32 cellular contexts compared by ENCODE assay signal in genomic region chr1:57041901-57042300, GRCh38.
"Had no signal": no experiment of that assay in that cellular context is flagged by ENCODE, and none has a peak within 500 bp of the region (broad histone marks: within the 10 kb centered on the region; RNA-seq: fewer than 3 reads in every experiment).

No MANE protein-coding gene starts in this region.

- H3K27me3 Mint-ChIP-seq: activated CD4-positive, alpha-beta memory T cell treated with anti-CD3 and anti-CD28 coated beads, Interleukin-2, amount 10 ng/mL, durations not matched to agents 7 days and 5 days; activated CD4-positive, alpha-beta T cell treated with anti-CD3 and anti-CD28 coated beads, Interleukin-2, amount 10 ng/mL, durations not matched to agents 7 days and 5 days had no signal

- H3K27ac ChIP-seq: adrenal gland, body of pancreas, cardiac muscle cell, colonic mucosa, esophagus muscularis mucosa, foreskin keratinocyte, gastroesophageal sphincter, heart right ventricle, VCaP had no signal

- ATAC-seq: activated naive CD8-positive, alpha-beta T cell treated with anti-CD3 and anti-CD28 coated beads, Interleukin-2, amount 50 U/mL, for 24 hours; body of pancreas; foreskin keratinocyte; gastroesophageal sphincter; heart right ventricle; WTC11 had no signal

- H3K4me3 Mint-ChIP-seq: activated CD4-positive, alpha-beta memory T cell treated with anti-CD3 and anti-CD28 coated beads, Interleukin-2, amount 10 ng/mL, durations not matched to agents 7 days and 5 days; activated CD4-positive, alpha-beta T cell treated with anti-CD3 and anti-CD28 coated beads, Interleukin-2, amount 10 ng/mL, durations not matched to agents 7 days and 5 days; activated naive CD4-positive, alpha-beta T cell treated with anti-CD3 and anti-CD28 coated beads, Interleukin-2, amount 50 U/mL, for 24 hours; activated naive CD8-positive, alpha-beta T cell treated with anti-CD3 and anti-CD28 coated beads for 36 hours; activated naive CD8-positive, alpha-beta T cell treated with anti-CD3 and anti-CD28 coated beads, Interleukin-2, amount 50 U/mL, for 24 hours; activated T-cell treated with anti-CD3 and anti-CD28 coated beads, Interleukin-2, amount 50 U/mL, for 24 hours; activated T-cell treated with anti-CD3 and anti-CD28 coated beads, Interleukin-2, amount 50 U/mL, for 72 hours; WTC11 had no signal

- H3K4me3 ChIP-seq: adrenal gland, body of pancreas, cardiac muscle cell, colonic mucosa, esophagus muscularis mucosa, gastroesophageal sphincter, heart right ventricle had no signal

- H3K36me3 Mint-ChIP-seq: activated naive CD4-positive, alpha-beta T cell treated with anti-CD3 and anti-CD28 coated beads, Interleukin-2, amount 50 U/mL, for 24 hours; activated naive CD8-positive, alpha-beta T cell treated with anti-CD3 and anti-CD28 coated beads for 36 hours; WTC11 had no signal

- H3K27ac Mint-ChIP-seq: activated CD4-positive, alpha-beta memory T cell treated with anti-CD3 and anti-CD28 coated beads, Interleukin-2, amount 10 ng/mL, durations not matched to agents 7 days and 5 days; activated CD4-positive, alpha-beta T cell treated with anti-CD3 and anti-CD28 coated beads, Interleukin-2, amount 10 ng/mL, durations not matched to agents 7 days and 5 days; activated naive CD4-positive, alpha-beta T cell treated with anti-CD3 and anti-CD28 coated beads, Interleukin-2, amount 50 U/mL, for 24 hours; activated naive CD8-positive, alpha-beta T cell treated with anti-CD3 and anti-CD28 coated beads for 36 hours; activated naive CD8-positive, alpha-beta T cell treated with anti-CD3 and anti-CD28 coated beads, Interleukin-2, amount 50 U/mL, for 24 hours; activated T-cell treated with anti-CD3 and anti-CD28 coated beads, Interleukin-2, amount 50 U/mL, for 24 hours; activated T-cell treated with anti-CD3 and anti-CD28 coated beads, Interleukin-2, amount 50 U/mL, for 72 hours; WTC11 had no signal

- H3K9me3 Mint-ChIP-seq: activated CD4-positive, alpha-beta memory T cell treated with anti-CD3 and anti-CD28 coated beads, Interleukin-2, amount 10 ng/mL, durations not matched to agents 7 days and 5 days; activated CD4-positive, alpha-beta T cell treated with anti-CD3 and anti-CD28 coated beads, Interleukin-2, amount 10 ng/mL, durations not matched to agents 7 days and 5 days; activated naive CD4-positive, alpha-beta T cell treated with anti-CD3 and anti-CD28 coated beads, Interleukin-2, amount 50 U/mL, for 24 hours; activated naive CD8-positive, alpha-beta T cell treated with anti-CD3 and anti-CD28 coated beads for 36 hours; activated naive CD8-positive, alpha-beta T cell treated with anti-CD3 and anti-CD28 coated beads, Interleukin-2, amount 50 U/mL, for 24 hours; activated T-cell treated with anti-CD3 and anti-CD28 coated beads, Interleukin-2, amount 50 U/mL, for 24 hours; WTC11 had no signal

- H3K4me1 ChIP-seq: adrenal gland, body of pancreas, colonic mucosa, esophagus muscularis mucosa, foreskin keratinocyte, gastroesophageal sphincter, heart right ventricle had no signal

- H3K9me3 ChIP-seq: adrenal gland, body of pancreas, colonic mucosa, esophagus muscularis mucosa, gastroesophageal sphincter, heart right ventricle had no signal

- H3K27me3 ChIP-seq: adrenal gland, body of pancreas, cardiac muscle cell, colonic mucosa, esophagus muscularis mucosa, gastroesophageal sphincter, heart right ventricle had no signal

- DNase-seq: activated CD4-positive, alpha-beta memory T cell treated with anti-CD3 and anti-CD28 coated beads, Interleukin-2, amount 10 ng/mL, durations not matched to agents 7 days and 5 days; activated CD4-positive, alpha-beta T cell treated with anti-CD3 and anti-CD28 coated beads for 1 hour; activated CD4-positive, alpha-beta T cell treated with anti-CD3 and anti-CD28 coated beads for 4 hours; activated CD4-positive, alpha-beta T cell treated with anti-CD3 and anti-CD28 coated beads, Interleukin-2, amount 10 ng/mL, durations not matched to agents 7 days and 5 days; activated CD4-positive, alpha-beta T cell treated with anti-CD3 and anti-CD28 coated beads, Interleukin-2, amount 50 U/mL, for 4 hours; activated CD8-positive, alpha-beta memory T cell treated with anti-CD3 and anti-CD28 coated beads, Interleukin-2, amount 50 U/mL, for 48 hours; activated effector memory CD4-positive, alpha-beta T cell treated with Interleukin-2 at 50 U/mL for 16 hours; activated gamma-delta T cell treated with Interleukin-2 at 50 U/mL for 16 hours; activated naive CD4-positive, alpha-beta T cell treated with Interleukin-2 at 50 U/mL for 16 hours; activated naive CD8-positive, alpha-beta T cell treated with anti-CD3 and anti-CD28 coated beads for 36 hours; activated naive CD8-positive, alpha-beta T cell treated with anti-CD3 and anti-CD28 coated beads, Interleukin-2, amount 50 U/mL, for 24 hours; activated T-cell treated with anti-CD3 and anti-CD28 coated beads for 4 hours; activated T-cell treated with anti-CD3 and anti-CD28 coated beads, Interleukin-2, amount 50 U/mL, for 24 hours; activated T-cell treated with anti-CD3 and anti-CD28 coated beads, Interleukin-2, amount 50 U/mL, for 72 hours; adrenal gland; amygdala; aorta; body of pancreas; central memory CD4-positive, alpha-beta T cell; cerebellar nuclear complex; colonic mucosa; effector CD8-positive, alpha-beta T cell; erythroblast; foreskin keratinocyte; heart right ventricle; T-helper 2 cell had no signal

- H3K36me3 ChIP-seq: adrenal gland, cardiac muscle cell, colonic mucosa, esophagus muscularis mucosa, gastroesophageal sphincter, heart right ventricle had no signal

- H3K4me1 Mint-ChIP-seq: activated CD4-positive, alpha-beta memory T cell treated with anti-CD3 and anti-CD28 coated beads, Interleukin-2, amount 10 ng/mL, durations not matched to agents 7 days and 5 days; activated CD4-positive, alpha-beta T cell treated with anti-CD3 and anti-CD28 coated beads, Interleukin-2, amount 10 ng/mL, durations not matched to agents 7 days and 5 days; activated naive CD4-positive, alpha-beta T cell treated with anti-CD3 and anti-CD28 coated beads, Interleukin-2, amount 50 U/mL, for 24 hours; activated naive CD8-positive, alpha-beta T cell treated with anti-CD3 and anti-CD28 coated beads for 36 hours; activated naive CD8-positive, alpha-beta T cell treated with anti-CD3 and anti-CD28 coated beads, Interleukin-2, amount 50 U/mL, for 24 hours had no signal
